Comparison of ENCODE assay signal across 27 cellular contexts in genomic region chr4:19772581-19772980, GRCh38.
"Had no signal": no experiment of that assay in that cellular context is flagged by ENCODE, and none has a peak within 500 bp of the region (broad histone marks: within the 10 kb centered on the region; RNA-seq: fewer than 3 reads in every experiment).

No MANE protein-coding gene starts in this region.

- DNase-seq: occipital lobe; ovary; posterior cingulate gyrus; psoas muscle; right cardiac atrium; right lobe of liver; sigmoid colon; small intestine; stimulated activated CD4-positive, alpha-beta T cell treated with anti-CD3 and anti-CD28 coated beads, Interleukin-15, amount 100 ng/mL, for 24 hours; stimulated activated CD4-positive, alpha-beta T cell treated with anti-CD3 and anti-CD28 coated beads, Interleukin-2, amount 100 ng/mL, for 24 hours; stimulated activated CD4-positive, alpha-beta T cell treated with anti-CD3 and anti-CD28 coated beads, Interleukin-2, amount 100 ng/mL, for 48 hours; stimulated activated CD4-positive, alpha-beta T cell treated with anti-CD3 and anti-CD28 coated beads, Interleukin-4, amount 100 ng/mL, for 24 hours; stimulated activated naive B cell treated with anti-CD40 and anti-IgM and Interleukin-4, amounts not matched to agents 10 μg/mL and 1 μg/mL and 100 μg/mL, for 72 hours; stimulated activated naive CD4-positive, alpha-beta T cell treated with Interleukin-2 at 50 U/mL for 16 hours; stomach; thyroid gland; trophoblast cell; upper lobe of left lung had no signal

- H3K27me3 ChIP-seq: neural progenitor cell, ovary, right lobe of liver, sigmoid colon, stomach, thyroid gland, tibial nerve, upper lobe of left lung, vagina had no signal

- H3K27me3 Mint-ChIP-seq: progenitor cell of endocrine pancreas; stimulated activated naive B cell treated with anti-CD40 and anti-IgM and Interleukin-4, amounts not matched to agents 10 μg/mL and 1 μg/mL and 100 μg/mL, for 72 hours; stimulated activated naive CD8-positive, alpha-beta T cell treated with anti-CD3 and anti-CD28 coated beads, Interleukin-15, Interleukin-2, amounts not matched to agents 100 ng/mL and 50 ng/mL, for 24 hours had no signal

- H3K4me1 Mint-ChIP-seq: stimulated activated effector memory CD8-positive, alpha-beta T cell treated with anti-CD3 and anti-CD28 coated beads, Interleukin-12 subunit alpha, Interleukin-12 subunit beta, amount 100 ng/mL, for 72 hours; stimulated activated naive B cell treated with anti-CD40 and anti-IgM and Interleukin-4, amounts not matched to agents 10 μg/mL and 1 μg/mL and 100 μg/mL, for 72 hours had no signal

- ATAC-seq: psoas muscle; right cardiac atrium; right lobe of liver; stimulated activated effector memory CD8-positive, alpha-beta T cell treated with anti-CD3 and anti-CD28 coated beads, Interleukin-12 subunit alpha, Interleukin-12 subunit beta, amount 100 ng/mL, for 72 hours; stimulated activated naive B cell treated with anti-CD40 and anti-IgM and Interleukin-4, amounts not matched to agents 10 μg/mL and 1 μg/mL and 100 μg/mL, for 72 hours had no signal

- H3K9me3 ChIP-seq: ovary, right lobe of liver, thoracic aorta, thyroid gland, tibial nerve, vagina had no signal

- H3K4me3 Mint-ChIP-seq: nephron; neural progenitor cell; stimulated activated effector memory CD8-positive, alpha-beta T cell treated with anti-CD3 and anti-CD28 coated beads, Interleukin-12 subunit alpha, Interleukin-12 subunit beta, amount 100 ng/mL, for 72 hours; stimulated activated naive B cell treated with anti-CD40 and anti-IgM and Interleukin-4, amounts not matched to agents 10 μg/mL and 1 μg/mL and 100 μg/mL, for 72 hours; stimulated activated naive CD8-positive, alpha-beta T cell treated with anti-CD3 and anti-CD28 coated beads, Interleukin-15, Interleukin-2, amounts not matched to agents 100 ng/mL and 50 ng/mL, for 24 hours had no signal

- H3K4me1 ChIP-seq: neural progenitor cell, parathyroid adenoma, psoas muscle, right lobe of liver, sigmoid colon, stomach, upper lobe of left lung, vagina had no signal

- H3K9ac ChIP-seq: neural progenitor cell, parathyroid adenoma had no signal

- H3K4me2 ChIP-seq: neural progenitor cell had no signal

- H3K36me3 ChIP-seq: neural progenitor cell, ovary, right lobe of liver, sigmoid colon, stomach, thoracic aorta, thyroid gland, tibial nerve, upper lobe of left lung, vagina had no signal

- H3K27ac ChIP-seq: neural progenitor cell, ovary, parathyroid adenoma, psoas muscle, right lobe of liver, sigmoid colon, stomach, thoracic aorta, thyroid gland, tibial nerve, upper lobe of left lung, vagina had no signal

- H3K9me3 Mint-ChIP-seq: nephron had no signal

- H2AFZ ChIP-seq: neural progenitor cell, parathyroid adenoma had no signal

- H3K4me3 ChIP-seq: neural progenitor cell, ovary, psoas muscle, right lobe of liver, sigmoid colon, stomach, thoracic aorta, thyroid gland, tibial nerve, upper lobe of left lung, vagina had no signal

- H3K27ac Mint-ChIP-seq: nephron; neural progenitor cell; progenitor cell of endocrine pancreas; stimulated activated effector memory CD8-positive, alpha-beta T cell treated with anti-CD3 and anti-CD28 coated beads, Interleukin-12 subunit alpha, Interleukin-12 subunit beta, amount 100 ng/mL, for 72 hours; stimulated activated naive B cell treated with anti-CD40 and anti-IgM and Interleukin-4, amounts not matched to agents 10 μg/mL and 1 μg/mL and 100 μg/mL, for 72 hours; stimulated activated naive CD8-positive, alpha-beta T cell treated with anti-CD3 and anti-CD28 coated beads, Interleukin-15, Interleukin-2, amounts not matched to agents 100 ng/mL and 50 ng/mL, for 24 hours had no signal

- H3K36me3 Mint-ChIP-seq: neural progenitor cell; stimulated activated effector memory CD8-positive, alpha-beta T cell treated with anti-CD3 and anti-CD28 coated beads, Interleukin-12 subunit alpha, Interleukin-12 subunit beta, amount 100 ng/mL, for 72 hours; stimulated activated naive B cell treated with anti-CD40 and anti-IgM and Interleukin-4, amounts not matched to agents 10 μg/mL and 1 μg/mL and 100 μg/mL, for 72 hours had no signal
